ENCODE assay signal across 1 cellular context in the genomic region with DNA sequence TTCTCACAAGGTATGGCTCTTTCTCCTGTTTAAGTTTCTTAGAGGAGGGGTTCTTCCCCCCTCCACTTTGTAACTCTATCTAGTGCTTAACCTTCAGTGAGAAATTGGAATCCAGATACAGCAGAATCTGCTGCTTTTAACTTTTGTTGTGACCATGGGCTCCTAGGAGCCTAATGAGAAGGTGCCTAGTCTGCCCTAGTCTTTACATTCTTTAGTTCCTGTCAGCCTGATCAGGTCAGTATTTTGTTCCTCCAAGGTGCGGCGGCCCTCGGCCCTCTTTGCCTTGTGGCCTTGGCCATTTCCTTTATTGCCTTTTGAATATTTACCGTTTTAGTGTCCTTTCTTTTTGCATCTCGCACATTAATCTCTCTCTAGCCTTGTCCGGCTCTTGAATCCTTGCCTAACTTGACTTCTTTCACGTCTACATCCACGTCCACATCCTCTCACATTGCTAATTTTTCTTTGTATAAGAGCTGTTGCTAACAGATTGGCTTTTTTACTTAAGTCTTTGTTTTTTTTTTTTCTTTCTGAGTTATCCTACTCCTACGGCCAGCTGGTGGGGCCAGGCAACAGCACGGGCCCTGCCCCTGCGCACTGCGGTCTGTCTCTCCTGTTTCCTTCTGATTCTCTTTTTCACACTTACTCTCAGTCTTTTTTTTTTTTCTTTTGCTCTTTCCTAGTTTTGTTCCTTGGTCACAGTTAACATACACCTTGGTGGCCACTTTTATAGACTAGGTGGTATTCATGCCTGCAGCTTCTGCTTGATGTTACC.
TF ChIP-seq lines count a peak whose summit lies in the region.

No MANE protein-coding gene starts in this region.

TF ChIP-seq in GM23338, 12 proteins besides CTCF, POLR2A, EP300 and RAD21 (continued from another document):
- TF ChIP-seq, protein P1, sequence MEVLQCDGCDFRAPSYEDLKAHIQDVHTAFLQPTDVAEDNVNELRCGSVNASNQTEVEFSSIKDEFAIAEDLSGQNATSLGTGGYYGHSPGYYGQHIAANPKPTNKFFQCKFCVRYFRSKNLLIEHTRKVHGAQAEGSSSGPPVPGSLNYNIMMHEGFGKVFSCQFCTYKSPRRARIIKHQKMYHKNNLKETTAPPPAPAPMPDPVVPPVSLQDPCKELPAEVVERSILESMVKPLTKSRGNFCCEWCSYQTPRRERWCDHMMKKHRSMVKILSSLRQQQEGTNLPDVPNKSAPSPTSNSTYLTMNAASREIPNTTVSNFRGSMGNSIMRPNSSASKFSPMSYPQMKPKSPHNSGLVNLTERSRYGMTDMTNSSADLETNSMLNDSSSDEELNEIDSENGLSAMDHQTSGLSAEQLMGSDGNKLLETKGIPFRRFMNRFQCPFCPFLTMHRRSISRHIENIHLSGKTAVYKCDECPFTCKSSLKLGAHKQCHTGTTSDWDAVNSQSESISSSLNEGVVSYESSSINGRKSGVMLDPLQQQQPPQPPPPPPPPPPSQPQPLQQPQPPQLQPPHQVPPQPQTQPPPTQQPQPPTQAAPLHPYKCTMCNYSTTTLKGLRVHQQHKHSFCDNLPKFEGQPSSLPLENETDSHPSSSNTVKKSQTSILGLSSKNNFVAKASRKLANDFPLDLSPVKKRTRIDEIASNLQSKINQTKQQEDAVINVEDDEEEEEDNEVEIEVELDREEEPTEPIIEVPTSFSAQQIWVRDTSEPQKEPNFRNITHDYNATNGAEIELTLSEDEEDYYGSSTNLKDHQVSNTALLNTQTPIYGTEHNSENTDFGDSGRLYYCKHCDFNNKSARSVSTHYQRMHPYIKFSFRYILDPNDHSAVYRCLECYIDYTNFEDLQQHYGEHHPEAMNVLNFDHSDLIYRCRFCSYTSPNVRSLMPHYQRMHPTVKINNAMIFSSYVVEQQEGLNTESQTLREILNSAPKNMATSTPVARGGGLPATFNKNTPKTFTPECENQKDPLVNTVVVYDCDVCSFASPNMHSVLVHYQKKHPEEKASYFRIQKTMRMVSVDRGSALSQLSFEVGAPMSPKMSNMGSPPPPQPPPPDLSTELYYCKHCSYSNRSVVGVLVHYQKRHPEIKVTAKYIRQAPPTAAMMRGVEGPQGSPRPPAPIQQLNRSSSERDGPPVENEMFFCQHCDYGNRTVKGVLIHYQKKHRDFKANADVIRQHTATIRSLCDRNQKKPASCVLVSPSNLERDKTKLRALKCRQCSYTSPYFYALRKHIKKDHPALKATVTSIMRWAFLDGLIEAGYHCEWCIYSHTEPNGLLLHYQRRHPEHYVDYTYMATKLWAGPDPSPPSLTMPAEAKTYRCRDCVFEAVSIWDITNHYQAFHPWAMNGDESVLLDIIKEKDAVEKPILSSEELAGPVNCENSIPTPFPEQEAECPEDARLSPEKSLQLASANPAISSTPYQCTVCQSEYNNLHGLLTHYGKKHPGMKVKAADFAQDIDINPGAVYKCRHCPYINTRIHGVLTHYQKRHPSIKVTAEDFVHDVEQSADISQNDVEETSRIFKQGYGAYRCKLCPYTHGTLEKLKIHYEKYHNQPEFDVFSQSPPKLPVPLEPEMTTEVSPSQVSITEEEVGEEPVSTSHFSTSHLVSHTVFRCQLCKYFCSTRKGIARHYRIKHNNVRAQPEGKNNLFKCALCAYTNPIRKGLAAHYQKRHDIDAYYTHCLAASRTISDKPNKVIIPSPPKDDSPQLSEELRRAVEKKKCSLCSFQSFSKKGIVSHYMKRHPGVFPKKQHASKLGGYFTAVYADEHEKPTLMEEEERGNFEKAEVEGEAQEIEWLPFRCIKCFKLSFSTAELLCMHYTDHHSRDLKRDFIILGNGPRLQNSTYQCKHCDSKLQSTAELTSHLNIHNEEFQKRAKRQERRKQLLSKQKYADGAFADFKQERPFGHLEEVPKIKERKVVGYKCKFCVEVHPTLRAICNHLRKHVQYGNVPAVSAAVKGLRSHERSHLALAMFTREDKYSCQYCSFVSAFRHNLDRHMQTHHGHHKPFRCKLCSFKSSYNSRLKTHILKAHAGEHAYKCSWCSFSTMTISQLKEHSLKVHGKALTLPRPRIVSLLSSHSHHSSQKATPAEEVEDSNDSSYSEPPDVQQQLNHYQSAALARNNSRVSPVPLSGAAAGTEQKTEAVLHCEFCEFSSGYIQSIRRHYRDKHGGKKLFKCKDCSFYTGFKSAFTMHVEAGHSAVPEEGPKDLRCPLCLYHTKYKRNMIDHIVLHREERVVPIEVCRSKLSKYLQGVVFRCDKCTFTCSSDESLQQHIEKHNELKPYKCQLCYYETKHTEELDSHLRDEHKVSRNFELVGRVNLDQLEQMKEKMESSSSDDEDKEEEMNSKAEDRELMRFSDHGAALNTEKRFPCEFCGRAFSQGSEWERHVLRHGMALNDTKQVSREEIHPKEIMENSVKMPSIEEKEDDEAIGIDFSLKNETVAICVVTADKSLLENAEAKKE (CRISPR knock-in tag; IDR thresholded peaks at IDR 0.05) = no peak
- TF ChIP-seq JUNB (IDR thresholded peaks at IDR 0.05; ENCODE audit: unreplicated experiment) = no peak
- no peak for TF ChIP-seq CREB1 (CRISPR knock-in tag; IDR thresholded peaks at IDR 0.05; ENCODE audit: low read depth)
